13 cellular contexts compared by ENCODE assay signal in genomic region chr1:145959333-145959732, GRCh38. TPM values are rescaled to one million over a fixed set of nuclear protein-coding genes. Genes with fewer than 3 reads are reported as not detected.
A peak's percentile ranks its signal among the peaks of the same experiment; 100 is the strongest.
DNase-seq lines count a peak whose midpoint lies in the region; ATAC-seq and TF ChIP-seq lines count a peak whose summit lies in the region.
"Had no signal": no experiment of that assay in that cellular context is flagged by ENCODE, and none has a peak within 500 bp of the region (broad histone marks: within the 10 kb centered on the region; RNA-seq: fewer than 3 reads in every experiment).

No MANE protein-coding gene starts in this region.

- no peak overlapping the region for H4K8ac ChIP-seq in mesenchymal stem cell (ENCODE audit: low read length)

- no peak overlapping the region for H3K4ac ChIP-seq in mesenchymal stem cell (ENCODE audit: low read depth in 1 of 2, low read length in 2 of 2)

- H3K9me3 ChIP-seq in heart right ventricle: no peaks in the 10 kb centered on the region
- no peaks in the 10 kb centered on the region for H3K9me3 ChIP-seq in mesenchymal stem cell (ENCODE audit: control insufficient read depth, low read length)

- no peak overlapping the region for H3K9ac ChIP-seq in mesenchymal stem cell (ENCODE audit: low read length)

- TF ChIP-seq CTCF in heart right ventricle (IDR thresholded peaks at IDR 0.05) (no peak), type B pancreatic cell (conservative IDR thresholded peaks at IDR 0.05) (no peak)

- H3K9me3 Mint-ChIP-seq in activated CD4-positive, alpha-beta memory T cell treated with anti-CD3 and anti-CD28 coated beads, Interleukin-2, amount 10 ng/mL, durations not matched to agents 7 days and 5 days: no peaks in the 10 kb centered on the region
- H3K9me3 Mint-ChIP-seq in type B pancreatic cell: no peaks in the 10 kb centered on the region

- no peak overlapping the region for H3K27ac Mint-ChIP-seq in activated CD4-positive, alpha-beta memory T cell treated with anti-CD3 and anti-CD28 coated beads, Interleukin-2, amount 10 ng/mL, durations not matched to agents 7 days and 5 days
- H3K27ac Mint-ChIP-seq in type B pancreatic cell: no peak overlapping the region

- ATAC-seq in heart right ventricle (no peak), left cardiac atrium (no peak), GM19395 (IDR thresholded peaks at IDR 0.05; ENCODE audit: unreplicated experiment) (no peak)

- no peak overlapping the region for H2AFZ ChIP-seq in mesenchymal stem cell (ENCODE audit: low read depth, low read length)

- intact Hi-C loops in heart right ventricle (cut with DNase I): loop anchor here in 5 of 10 donors (5.0 kb wide), 1 partner anchor 42 kb away; the partner anchor contains the start of gene PEX11B (in 5 of the 5)
- intact Hi-C loops in left cardiac atrium (cut with DNase I): loop anchor here in 1 of 2 donors (5.0 kb wide), 1 partner anchor 67 kb away; no protein-coding TSS in a partner anchor

- peaks cover 12% of the 10 kb centered on the region for H3K36me3 Mint-ChIP-seq in activated CD4-positive, alpha-beta memory T cell treated with anti-CD3 and anti-CD28 coated beads, Interleukin-2, amount 10 ng/mL, durations not matched to agents 7 days and 5 days (ENCODE audit: low read depth)
- H3K36me3 Mint-ChIP-seq in type B pancreatic cell: no peaks in the 10 kb centered on the region

- H3K4me3 Mint-ChIP-seq in activated CD4-positive, alpha-beta memory T cell treated with anti-CD3 and anti-CD28 coated beads, Interleukin-2, amount 10 ng/mL, durations not matched to agents 7 days and 5 days: peak overlapping the region; percentile 12
- peak overlapping the region; percentile 92 for H3K4me3 Mint-ChIP-seq in type B pancreatic cell

- CTCF ChIA-PET in activated CD4-positive, alpha-beta memory T cell treated with anti-CD3 and anti-CD28 coated beads, Interleukin-2, amount 10 ng/mL, durations not matched to agents 7 days and 5 days (lab: Charles Lee): interaction anchor here (2.4 to 5.9 kb wide), 3 partner anchors 32 to 114 kb away, joined by 6 to 34 read pairs (median 25); partner anchors contain the start of genes NUDT17 and RBM8A

- no peak overlapping the region for H3K18ac ChIP-seq in mesenchymal stem cell (ENCODE audit: low read depth in 1 of 2, low read length in 2 of 2)

- POLR2A ChIA-PET in activated CD4-positive, alpha-beta memory T cell treated with anti-CD3 and anti-CD28 coated beads, Interleukin-2, amount 10 ng/mL, durations not matched to agents 7 days and 5 days (lab: Charles Lee): interaction anchor here (3.1 to 12.6 kb wide), 6 partner anchors 20 to 113 kb away, joined by 13 to 264 read pairs (median 25); partner anchors contain the start of genes NUDT17, PEX11B, RBM8A and TXNIP

- H2BK120ac ChIP-seq in mesenchymal stem cell (ENCODE audit: low read depth, low read length): no peak overlapping the region

- no peak for DNase-seq in heart right ventricle
- DNase-seq in left cardiac atrium: no peak
- no peak for DNase-seq in activated CD4-positive, alpha-beta memory T cell treated with anti-CD3 and anti-CD28 coated beads, Interleukin-2, amount 10 ng/mL, durations not matched to agents 7 days and 5 days
- DNase-seq in mesenchymal stem cell: no peak
- DNase-seq in type B pancreatic cell (ENCODE audit: extremely low spot score, unreplicated experiment): no peak
- DNase-seq in HuH-7.5 (ENCODE audit: low spot score): no peak
- DNase-seq in NCI-H345 (lab: John Stamatoyannopoulos, UW): no peak
- DNase-seq: AML-193; NCI-H1417; NCI-H774; posterior cingulate gyrus; stimulated activated CD4-positive, alpha-beta T cell treated with anti-CD3 and anti-CD28 coated beads, Interleukin-4, amount 100 ng/mL, for 24 hours had no signal

- peaks cover 0 to 9% (median 0%) of the 10 kb centered on the region in 7 donors for H3K27me3 ChIP-seq in heart right ventricle
- no peaks in the 10 kb centered on the region for H3K27me3 ChIP-seq in mesenchymal stem cell (ENCODE audit: control insufficient read depth in 1 of 2, insufficient read depth in 1 of 2, low read length in 2 of 2)

- H3K14ac ChIP-seq in mesenchymal stem cell (ENCODE audit: low read length in 2 of 2): no peak overlapping the region

- H2BK12ac ChIP-seq in mesenchymal stem cell (ENCODE audit: low read length in 2 of 2): peak overlapping the region; percentile 2 to 51

- H3K4me3 ChIP-seq in heart right ventricle: no peak overlapping the region
- H3K4me3 ChIP-seq in mesenchymal stem cell (ENCODE audit: insufficient read depth in 1 of 2, low read depth in 1 of 2, low read length in 2 of 2): no peak overlapping the region

- H3K27me3 Mint-ChIP-seq in activated CD4-positive, alpha-beta memory T cell treated with anti-CD3 and anti-CD28 coated beads, Interleukin-2, amount 10 ng/mL, durations not matched to agents 7 days and 5 days: peaks cover 5% of the 10 kb centered on the region
- peaks cover 86% of the 10 kb centered on the region for H3K27me3 Mint-ChIP-seq in type B pancreatic cell

- H4K91ac ChIP-seq in mesenchymal stem cell (ENCODE audit: low read length): no peak overlapping the region

- H3K36me3 ChIP-seq in heart right ventricle (peaks cover 0 to 4% (median 0%) of the 10 kb centered on the region in 9 donors), mesenchymal stem cell (ENCODE audit: control insufficient read depth in 1 of 2, insufficient read depth in 2 of 2, low read depth in 1 of 2, low read length in 2 of 2) (no peaks in the 10 kb centered on the region)

- H3K79me1 ChIP-seq in mesenchymal stem cell (replicated peaks; ENCODE audit: low read length, poor library complexity, severe bottlenecking): peaks cover 8% of the 10 kb centered on the region

- H3K4me1 ChIP-seq in heart right ventricle: peaks cover 14 to 86% (median 78%) of the 10 kb centered on the region in 9 donors
- H3K4me1 ChIP-seq in mesenchymal stem cell (ENCODE audit: control insufficient read depth, insufficient read depth, low read depth, low read length): peaks cover 26% of the 10 kb centered on the region

- no peak overlapping the region for H2BK5ac ChIP-seq in mesenchymal stem cell (ENCODE audit: low read depth, low read length, poor library complexity, severe bottlenecking)

- no peak overlapping the region for H2BK15ac ChIP-seq in mesenchymal stem cell (ENCODE audit: low read depth, poor library complexity, severe bottlenecking)

- no peak overlapping the region for H3K4me2 ChIP-seq in mesenchymal stem cell (ENCODE audit: low read length, poor library complexity, severe bottlenecking)

- H3K23ac ChIP-seq in mesenchymal stem cell (ENCODE audit: low read length in 2 of 2): no peak overlapping the region

- peaks cover 82% of the 10 kb centered on the region for H3K4me1 Mint-ChIP-seq in activated CD4-positive, alpha-beta memory T cell treated with anti-CD3 and anti-CD28 coated beads, Interleukin-2, amount 10 ng/mL, durations not matched to agents 7 days and 5 days
- H3K4me1 Mint-ChIP-seq in type B pancreatic cell (ENCODE audit: unreplicated experiment): peaks cover 48% of the 10 kb centered on the region

- H3K27ac ChIP-seq in heart right ventricle: peak overlapping the region in 7 of 10 donors; percentile 10 to 96 (median 92)
- no peak overlapping the region for H3K27ac ChIP-seq in mesenchymal stem cell (ENCODE audit: low read length, poor library complexity, severe bottlenecking)

- no peak overlapping the region for H2AK5ac ChIP-seq in mesenchymal stem cell (ENCODE audit: low read length, severe bottlenecking)

RNA-seq across cellular contexts. Expression of gene LIX1L, which starts 1.5 kb away (rescaled TPM):
- total RNA-seq in heart right ventricle (10 to 100 TPM; 21.2 to 30.0 (median 24.5) TPM), left cardiac atrium (10 to 100 TPM; 25.7 to 32.3 TPM), type B pancreatic cell (ENCODE audit: low replicate concordance) (2.4 and 24.2 TPM in 2 replicates)
- polyA plus RNA-seq in heart right ventricle: 1 to 10 TPM; 7.1 to 9.4 TPM
- total RNA-seq in activated CD4-positive, alpha-beta memory T cell treated with anti-CD3 and anti-CD28 coated beads, Interleukin-2, amount 10 ng/mL, durations not matched to agents 7 days and 5 days: 10 to 100 TPM; 50.3 to 51.0 TPM
- polyA plus RNA-seq in mesenchymal stem cell (2013, experiment 1 of 2): 30.0 TPM
- 29.8 TPM for polyA plus RNA-seq in mesenchymal stem cell (2013, experiment 2 of 2)

RNA-seq across cellular contexts. Expression of gene ANKRD34A, which starts 5.0 kb away (rescaled TPM):
- 1 to 10 TPM in 6 of 10 donors, under 1 TPM in 4; 0.66 to 1.5 (median 1.0) TPM for total RNA-seq in heart right ventricle
- polyA plus RNA-seq in heart right ventricle: 1 to 10 TPM in 1 of 2 donors, under 1 TPM in 1; 0.88 to 1.7 TPM
- total RNA-seq in left cardiac atrium: 1 to 10 TPM in 1 of 2 donors, under 1 TPM in 1; 0.94 to 1.8 TPM
- total RNA-seq in activated CD4-positive, alpha-beta memory T cell treated with anti-CD3 and anti-CD28 coated beads, Interleukin-2, amount 10 ng/mL, durations not matched to agents 7 days and 5 days: 1 to 10 TPM; 2.9 to 3.7 TPM
- 4.4 TPM for polyA plus RNA-seq in mesenchymal stem cell (2013, experiment 1 of 2)
- polyA plus RNA-seq in mesenchymal stem cell (2013, experiment 2 of 2): 4.4 TPM
- total RNA-seq in type B pancreatic cell (ENCODE audit: low replicate concordance): 0.12 and 0.94 TPM in 2 replicates

RNA-seq across cellular contexts. Expression of gene POLR3GL, which starts 5.2 kb away (rescaled TPM):
- total RNA-seq in heart right ventricle: 10 to 100 TPM; 30.9 to 44.7 (median 38.5) TPM
- 10 to 100 TPM; 44.2 to 64.5 TPM for polyA plus RNA-seq in heart right ventricle
- total RNA-seq in left cardiac atrium: 10 to 100 TPM; 38.4 to 45.8 TPM
- total RNA-seq in activated CD4-positive, alpha-beta memory T cell treated with anti-CD3 and anti-CD28 coated beads, Interleukin-2, amount 10 ng/mL, durations not matched to agents 7 days and 5 days: 10 to 100 TPM; 32.4 to 33.7 TPM
- polyA plus RNA-seq in mesenchymal stem cell (2013, experiment 1 of 2): 31.1 TPM
- 32.3 TPM for polyA plus RNA-seq in mesenchymal stem cell (2013, experiment 2 of 2)
- 8.5 and 14.1 TPM in 2 replicates for total RNA-seq in type B pancreatic cell (ENCODE audit: low replicate concordance)

RNA-seq across cellular contexts. Expression of gene RBM8A, which starts 32.0 kb away (rescaled TPM):
- 10 to 100 TPM; 55.5 to 90.5 (median 67.4) TPM for total RNA-seq in heart right ventricle
- polyA plus RNA-seq in heart right ventricle: 100 to 1,000 TPM in 1 of 2 donors, 10 to 100 TPM in 1; 34.5 to 151 TPM
- total RNA-seq in left cardiac atrium: 10 to 100 TPM; 67.0 to 99.2 TPM
- 100 to 1,000 TPM; 168 to 174 TPM for total RNA-seq in activated CD4-positive, alpha-beta memory T cell treated with anti-CD3 and anti-CD28 coated beads, Interleukin-2, amount 10 ng/mL, durations not matched to agents 7 days and 5 days
- polyA plus RNA-seq in mesenchymal stem cell (2013, experiment 1 of 2): 135 TPM
- 142 TPM for polyA plus RNA-seq in mesenchymal stem cell (2013, experiment 2 of 2)
- 118 and 160 TPM in 2 replicates for total RNA-seq in type B pancreatic cell (ENCODE audit: low replicate concordance)

RNA-seq across cellular contexts. Expression of gene TXNIP, which starts 37.0 kb away (rescaled TPM):
- 1,000 to 10,000 TPM in 2 of 10 donors, 100 to 1,000 TPM in 8; 544 to 1,142 (median 777) TPM for total RNA-seq in heart right ventricle
- 100 to 1,000 TPM; 231 to 681 TPM for polyA plus RNA-seq in heart right ventricle
- total RNA-seq in left cardiac atrium: 100 to 1,000 TPM; 602 to 909 TPM
- 100 to 1,000 TPM; 397 to 407 TPM for total RNA-seq in activated CD4-positive, alpha-beta memory T cell treated with anti-CD3 and anti-CD28 coated beads, Interleukin-2, amount 10 ng/mL, durations not matched to agents 7 days and 5 days
- 161 TPM for polyA plus RNA-seq in mesenchymal stem cell (2013, experiment 1 of 2)
- 167 TPM for polyA plus RNA-seq in mesenchymal stem cell (2013, experiment 2 of 2)
- 88.8 and 96.7 TPM in 2 replicates for total RNA-seq in type B pancreatic cell (ENCODE audit: low replicate concordance)
